In the genomic region with DNA sequence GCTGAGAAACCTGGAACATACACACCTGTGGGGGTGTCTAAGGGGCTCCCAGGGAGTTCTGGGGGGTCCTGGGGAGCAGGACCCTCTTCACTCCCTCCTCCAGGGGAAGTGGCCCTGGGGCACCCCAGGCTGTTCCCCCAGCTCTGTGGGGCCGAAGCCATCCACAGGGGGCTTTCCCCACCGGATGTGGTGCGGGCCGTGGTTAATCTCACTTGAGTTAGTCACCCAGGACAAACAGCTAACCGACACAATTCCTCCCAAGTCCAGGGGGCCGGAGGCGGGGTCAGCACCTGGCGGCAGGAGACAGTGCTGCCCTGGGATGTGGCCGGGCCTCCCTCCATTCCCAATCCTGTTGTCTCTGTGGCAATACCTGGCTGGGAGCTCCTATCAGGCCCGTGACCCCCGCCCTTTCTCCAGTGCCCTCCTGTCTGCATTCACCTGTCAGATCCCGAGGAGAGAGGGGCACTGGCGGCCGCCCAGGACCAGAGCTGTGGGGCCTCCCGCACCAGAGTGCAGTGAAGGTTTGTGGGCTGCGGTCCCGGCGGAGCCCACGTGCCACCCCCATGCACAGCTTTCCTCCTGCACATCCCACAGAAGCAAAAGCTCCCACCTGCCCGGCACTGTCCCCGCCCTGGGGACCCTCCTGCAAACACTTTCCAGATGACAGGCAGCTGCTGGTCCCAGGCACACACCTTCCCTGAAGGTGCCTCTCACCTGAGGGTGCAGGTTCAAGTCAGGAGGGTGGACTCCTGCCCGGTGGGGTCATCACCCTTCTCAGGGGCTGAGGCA, we compare ENCODE assay signal across 12 cellular contexts. TPM values are rescaled to one million over a fixed set of nuclear protein-coding genes. Genes with fewer than 3 reads are reported as not detected.
A peak's percentile ranks its signal among the peaks of the same experiment; 100 is the strongest.
DNase-seq lines count a peak whose midpoint lies in the region; ATAC-seq and TF ChIP-seq lines count a peak whose summit lies in the region.
"Had no signal": no experiment of that assay in that cellular context is flagged by ENCODE, and none has a peak within 500 bp of the region (broad histone marks: within the 10 kb centered on the region; RNA-seq: fewer than 3 reads in every experiment).

No MANE protein-coding gene starts in this region.

- peaks cover 0 to 7% of the 10 kb centered on the region in 2 donors for H3K4me1 ChIP-seq in right atrium auricular region
- no peaks in the 10 kb centered on the region for H3K4me1 ChIP-seq in body of pancreas

- TF ChIP-seq CTCF in right atrium auricular region (IDR thresholded peaks at IDR 0.05) (no peak), SU-DHL-6 (IDR thresholded peaks at IDR 0.05; ENCODE audit: insufficient read depth, low read length, poor library complexity, severe bottlenecking) (no peak), fibroblast of pulmonary artery (IDR thresholded peaks at IDR 0.05; ENCODE audit: low read length, missing control alignments) (no peak), type B pancreatic cell (conservative IDR thresholded peaks at IDR 0.05) (no peak), body of pancreas (IDR thresholded peaks at IDR 0.05) (no peak)

- H3K27ac Mint-ChIP-seq in type B pancreatic cell = no peak overlapping the region
- H3K27ac Mint-ChIP-seq: dendritic cell treated with granulocyte-macrophage colony-stimulating factor and Interleukin-4, amounts not matched to agents 40 ng/mL and 50 ng/mL, for 4 days; T-helper 1 cell treated with Interleukin-12 subunit alpha and Interleukin-12 subunit beta and Interleukin-4 antibody, amounts not matched to agents 30 μg/mL and 1 μg/mL, for 36 hours had no signal

- peaks cover 5% of the 10 kb centered on the region for H3K27me3 Mint-ChIP-seq in type B pancreatic cell

- no peaks in the 10 kb centered on the region for H4K20me1 ChIP-seq in SU-DHL-6 (ENCODE audit: low read depth, low read length)

- no peaks in the 10 kb centered on the region for H3K9me3 ChIP-seq in right atrium auricular region
- peaks cover 9% of the 10 kb centered on the region; the same call in 1 of the 2 replicates for H3K9me3 ChIP-seq in SU-DHL-6 (ENCODE audit: insufficient read depth, low read length)
- H3K9me3 ChIP-seq in body of pancreas = no peaks in the 10 kb centered on the region

- H2AFZ ChIP-seq in SU-DHL-6 (ENCODE audit: low read depth, low read length, severe bottlenecking) = no peak overlapping the region

- H3K4me1 Mint-ChIP-seq in type B pancreatic cell (ENCODE audit: unreplicated experiment) = peaks cover 5% of the 10 kb centered on the region

- no peaks in the 10 kb centered on the region for H3K79me2 ChIP-seq in SU-DHL-6 (ENCODE audit: insufficient read depth, low read length)

- H3K4me3 ChIP-seq in right atrium auricular region (no peak overlapping the region), SU-DHL-6 (ENCODE audit: insufficient read depth, low read length, poor library complexity, severe bottlenecking) (no peak overlapping the region), fibroblast of pulmonary artery (replicated peaks; ENCODE audit: low read depth, low read length) (no peak overlapping the region), body of pancreas (no peak overlapping the region)

- no peaks in the 10 kb centered on the region for H3K9me2 ChIP-seq in SU-DHL-6 (replicated peaks; ENCODE audit: insufficient read depth, low read length)

- no peak for TF ChIP-seq POLR2A in body of pancreas (IDR thresholded peaks at IDR 0.05)

- H3K4me3 Mint-ChIP-seq in type B pancreatic cell = no peak overlapping the region
- H3K4me3 Mint-ChIP-seq: dendritic cell treated with granulocyte-macrophage colony-stimulating factor and Interleukin-4, amounts not matched to agents 40 ng/mL and 50 ng/mL, for 4 days; IgD-negative memory B cell; T-helper 1 cell treated with Interleukin-12 subunit alpha and Interleukin-12 subunit beta and Interleukin-4 antibody, amounts not matched to agents 30 μg/mL and 1 μg/mL, for 36 hours had no signal

- H3K4me2 ChIP-seq in SU-DHL-6 (ENCODE audit: low read depth, low read length, poor library complexity, severe bottlenecking) = peak overlapping the region; percentile 7

- H3K27ac ChIP-seq in right atrium auricular region (no peak overlapping the region), SU-DHL-6 (ENCODE audit: low read depth, low read length) (no peak overlapping the region), body of pancreas (no peak overlapping the region)

- 40 to 43% methylated on average over 8 to 22 of the region's 22 CpGs for WGBS in body of pancreas, 2 donors

- no peaks in the 10 kb centered on the region for H3K36me3 Mint-ChIP-seq in type B pancreatic cell
- H3K36me3 Mint-ChIP-seq: IgD-negative memory B cell had no signal

- no peak overlapping the region for H3K9ac ChIP-seq in SU-DHL-6 (ENCODE audit: low read length)

- H3F3A ChIP-seq in SU-DHL-6 (ENCODE audit: insufficient read depth) = no peaks in the 10 kb centered on the region

- intact Hi-C loops in Right ventricle myocardium inferior (cut with DNase I) = no loop called here
- intact Hi-C loops in body of pancreas (cut with DNase I) = no loop called here

- no peaks in the 10 kb centered on the region for H3K36me3 ChIP-seq in right atrium auricular region
- no peaks in the 10 kb centered on the region for H3K36me3 ChIP-seq in SU-DHL-6 (ENCODE audit: low read length)
- H3K36me3 ChIP-seq in body of pancreas (replicated peaks in 1 of 2; ENCODE audit: insufficient read depth in 1 of 2, low read depth in 2 of 2) = no peaks in the 10 kb centered on the region

- ATAC-seq in Right ventricle myocardium inferior = no peak
- no peak for ATAC-seq in body of pancreas
- ATAC-seq in HG02840 (IDR thresholded peaks at IDR 0.05; ENCODE audit: low FRiP score, unreplicated experiment) = no peak

- H3K27me3 ChIP-seq in right atrium auricular region (no peaks in the 10 kb centered on the region), SU-DHL-6 (ENCODE audit: low read length) (no peaks in the 10 kb centered on the region), body of pancreas (no peaks in the 10 kb centered on the region)

- H3K9me3 Mint-ChIP-seq in type B pancreatic cell = no peaks in the 10 kb centered on the region
- H3K9me3 Mint-ChIP-seq: dendritic cell treated with granulocyte-macrophage colony-stimulating factor and Interleukin-4, amounts not matched to agents 40 ng/mL and 50 ng/mL, for 4 days; IgD-negative memory B cell had no signal

- DNase-seq in right atrium auricular region (ENCODE audit: low spot score) (peak; percentile 54), Right ventricle myocardium inferior (ENCODE audit: missing footprints) (no peak), fibroblast of pulmonary artery (ENCODE audit: low read depth) (peak; percentile 17), type B pancreatic cell (ENCODE audit: extremely low spot score, unreplicated experiment) (peak; percentile 58), body of pancreas (no peak), COR-L47 (lab: John Stamatoyannopoulos, UW) (no peak)
- DNase-seq: mesendoderm had no signal

RNA-seq across cellular contexts. Expression of gene MUC5AC, which starts 5.2 kb away (rescaled TPM):
- total RNA-seq in right atrium auricular region = not detected
- total RNA-seq in Right ventricle myocardium inferior = not detected
- total RNA-seq in type B pancreatic cell (ENCODE audit: low replicate concordance) = 0.10 and 1.4 TPM in 2 replicates
- total RNA-seq in body of pancreas = 1 to 10 TPM in 1 of 2 donors, under 1 TPM in 1; under 0.01 to 1.8 TPM

Comparison
In these comparisons a context has a peak if more than half of its experiments do, and no peak if none do; other contexts are left out.
1. DNase-seq: peak in right atrium auricular region (single experiment), fibroblast of pulmonary artery (single experiment) and type B pancreatic cell (single experiment); none in Right ventricle myocardium inferior (single experiment), body of pancreas (0 of 4) and COR-L47 (single experiment).